9 cellular contexts compared by ENCODE assay signal in genomic region chrX:136204571-136204970, GRCh38. TPM values are rescaled to one million over a fixed set of nuclear protein-coding genes. Genes with fewer than 3 reads are reported as not detected.
DNase-seq lines count a peak whose midpoint lies in the region; FAIRE-seq and TF ChIP-seq lines count a peak whose summit lies in the region.
"Had no signal": no experiment of that assay in that cellular context is flagged by ENCODE, and none has a peak within 500 bp of the region (broad histone marks: within the 10 kb centered on the region; RNA-seq: fewer than 3 reads in every experiment).

No MANE protein-coding gene starts in this region.

- peak; percentile 12 for DNase-seq in DMS 273 (lab: John Stamatoyannopoulos, UW; ENCODE audit: unreplicated experiment)
- DNase-seq in DMS 273 treated with DMSO at 0.1 percent for 48 hours (lab: John Stamatoyannopoulos, UW) = no peak
- DNase-seq in adipocyte (ENCODE audit: low read depth) = peak; percentile 70
- DNase-seq in left ventricle myocardium inferior = no peak
- peak; percentile 73 for DNase-seq in small intestine
- no peak for DNase-seq in H7
- DNase-seq in SHP77 treated with DMSO at 0.1 percent for 48 hours (lab: John Stamatoyannopoulos, UW) = no peak
- no peak for DNase-seq in frontal cortex (ENCODE audit: low spot score in 2 of 2)

- FAIRE-seq in small intestine (lab: Jason Lieb, UNC) = no peak
- no peak for FAIRE-seq in frontal cortex (lab: Jason Lieb, UNC)

- peaks cover 30% of the 10 kb centered on the region for H3K36me3 ChIP-seq in adipocyte (ENCODE audit: control insufficient read depth, insufficient read depth, low read length, severe bottlenecking)
- H3K36me3 ChIP-seq in left ventricle myocardium inferior = peaks cover 27% of the 10 kb centered on the region
- no peaks in the 10 kb centered on the region for H3K36me3 ChIP-seq in small intestine (ENCODE audit: control insufficient read depth in 2 of 2, insufficient read depth in 2 of 2, low read length in 2 of 2)
- H3K36me3 ChIP-seq in H7 (replicated peaks; ENCODE audit: control insufficient read depth, insufficient read depth, low read length) = no peaks in the 10 kb centered on the region

- H3K27ac ChIP-seq in left ventricle myocardium inferior (replicated peaks) (peak overlapping the region; percentile 87), small intestine (ENCODE audit: low read depth in 1 of 2, low read length in 1 of 2) (peak overlapping the region in 1 of 2 donors; percentile 81)
- H3K27ac ChIP-seq: 22Rv1 had no signal

- intact Hi-C loops in left ventricle myocardium inferior (cut with micrococcal nuclease) = no loop called here

- H3K27me3 ChIP-seq in adipocyte (replicated peaks; ENCODE audit: control insufficient read depth, insufficient read depth, low read length) = no peaks in the 10 kb centered on the region
- no peaks in the 10 kb centered on the region for H3K27me3 ChIP-seq in left ventricle myocardium inferior (ENCODE audit: low read depth)
- H3K27me3 ChIP-seq in small intestine (ENCODE audit: control insufficient read depth in 2 of 2, insufficient read depth in 2 of 2, low read length in 2 of 2) = no peaks in the 10 kb centered on the region
- H3K27me3 ChIP-seq in H7 (ENCODE audit: control insufficient read depth, insufficient read depth, low read length) = no peaks in the 10 kb centered on the region

- H3K9me3 ChIP-seq in adipocyte (ENCODE audit: control insufficient read depth, low read length) (no peaks in the 10 kb centered on the region), left ventricle myocardium inferior (replicated peaks) (no peaks in the 10 kb centered on the region), small intestine (ENCODE audit: control insufficient read depth, low read depth) (no peaks in the 10 kb centered on the region)

- peak overlapping the region; percentile 83 for H3K4me3 ChIP-seq in adipocyte (ENCODE audit: low read length)
- H3K4me3 ChIP-seq in left ventricle myocardium inferior = peak overlapping the region; percentile 41
- H3K4me3 ChIP-seq in small intestine (ENCODE audit: low read depth in 1 of 2, low read length in 2 of 2) = no peak overlapping the region
- no peak overlapping the region for H3K4me3 ChIP-seq in H7 (ENCODE audit: insufficient read depth, low read depth, low read length)

- no peak for TF ChIP-seq CTCF in left ventricle myocardium inferior (IDR thresholded peaks at IDR 0.05; ENCODE audit: borderline replicate concordance)

- H3K4me1 ChIP-seq in adipocyte (ENCODE audit: control insufficient read depth, insufficient read depth, low read length) (peaks cover 76% of the 10 kb centered on the region), left ventricle myocardium inferior (peaks cover 90% of the 10 kb centered on the region), small intestine (ENCODE audit: control insufficient read depth in 2 of 2, insufficient read depth in 1 of 2, low read depth in 1 of 2, low read length in 1 of 2) (no peaks in the 10 kb centered on the region)

- WGBS in small intestine, 3 donors = 19 to 35% (median 20%) methylated on average over 2 of the region's 2 CpGs

- peak overlapping the region; percentile 92 for H3K9ac ChIP-seq in adipocyte (ENCODE audit: low read length)

RNA-seq across cellular contexts. Expression of gene MAP7D3, which starts 46.6 kb away (rescaled TPM):
- total RNA-seq in left ventricle myocardium inferior (13.8 TPM), frontal cortex (1.2 TPM)
- 1 to 10 TPM in 1 of 3 donors, under 1 TPM in 1, not detected in 1; 0.81 to 2.7 TPM for polyA plus RNA-seq in small intestine
- 7.6 and 11.5 TPM in 2 replicates for total RNA-seq in H7 (2014; rRNA removed; shearing (Covaris generic))

RNA-seq across cellular contexts. Expression of gene FHL1, which starts 57.2 kb away (rescaled TPM):
- 1,867 TPM for total RNA-seq in left ventricle myocardium inferior
- polyA plus RNA-seq in small intestine = 10 to 100 TPM in 2 of 3 donors, 1 to 10 TPM in 1; 8.7 to 97.5 (median 72.5) TPM
- 11.4 and 12.4 TPM in 2 replicates for total RNA-seq in H7 (2014; rRNA removed; shearing (Covaris generic))
- total RNA-seq in frontal cortex = 90.1 TPM

Comparison
In these comparisons a context has a peak if more than half of its experiments do, and no peak if none do; other contexts are left out.
1. DNase-seq: peak in DMS 273 (single experiment), adipocyte (single experiment) and small intestine (single experiment); none in DMS 273 treated with DMSO at 0.1 percent for 48 hours (single experiment), left ventricle myocardium inferior (single experiment), H7 (single experiment), SHP77 treated with DMSO at 0.1 percent for 48 hours (single experiment) and frontal cortex (0 of 2).
2. H3K4me3 ChIP-seq: peak in adipocyte (single experiment) and left ventricle myocardium inferior (single experiment); none in small intestine (0 of 2) and H7 (single experiment).
3. RNA of gene FHL1, which starts 57.2 kb away (total RNA-seq): 1,867 TPM in left ventricle myocardium inferior (single experiment); 90.1 TPM in frontal cortex (single experiment) and 11.4 to 12.4 TPM in H7; every median in the first group is over 10 times any median in the second.